25 cellular contexts compared by ENCODE assay signal in genomic region chr14:73250781-73251500, GRCh38. TPM values are rescaled to one million over a fixed set of nuclear protein-coding genes. Genes with fewer than 3 reads are reported as not detected.
DNase-seq lines count a peak whose midpoint lies in the region; ATAC-seq, FAIRE-seq and TF ChIP-seq lines count a peak whose summit lies in the region.
"Had no signal": no experiment of that assay in that cellular context is flagged by ENCODE, and none has a peak within 500 bp of the region (broad histone marks: within the 10 kb centered on the region; RNA-seq: fewer than 3 reads in every experiment).

No MANE protein-coding gene starts in this region.

- H4K20me1 ChIP-seq in BLaER1 treated with 17β-estradiol and CSF1 and Interleukin-3, amounts not matched to agents 10 nM and 100 nM, result peaks cover 0 to 14% (median 0%) of the 10 kb centered on the region in 11 experiments; a peak in 4 of 22 replicates

- peaks cover 0 to 2% (median 0%) of the 10 kb centered on the region in 5 donors for H3K36me3 Mint-ChIP-seq in naive thymus-derived CD4-positive, alpha-beta T cell
- H3K36me3 Mint-ChIP-seq: activated CD4-positive, alpha-beta memory T cell treated with anti-CD3 and anti-CD28 coated beads for 36 hours; activated naive CD4-positive, alpha-beta T cell treated with anti-CD3 and anti-CD28 coated beads, Interleukin-2, amount 10 ng/mL, durations not matched to agents 7 days and 5 days; brain had no signal

- TF ChIP-seq CTCF in kidney (IDR thresholded peaks at IDR 0.05; ENCODE audit: borderline replicate concordance, extremely low read depth, insufficient read depth), result no peak
- no peak for TF ChIP-seq CTCF in tibial artery (IDR thresholded peaks at IDR 0.05)

- CTCF ChIA-PET in naive thymus-derived CD4-positive, alpha-beta T cell (lab: Charles Lee), result no interaction called here

- ATAC-seq in naive thymus-derived CD4-positive, alpha-beta T cell, result no peak
- ATAC-seq in HG03175 (IDR thresholded peaks at IDR 0.05; ENCODE audit: unreplicated experiment), result no peak
- ATAC-seq: esophagus mucosa; heart left ventricle; stimulated activated naive B cell treated with anti-CD40 and anti-IgM and Interleukin-4, amounts not matched to agents 10 μg/mL and 1 μg/mL and 100 μg/mL, for 72 hours had no signal

- H3K27me3 Mint-ChIP-seq in naive thymus-derived CD4-positive, alpha-beta T cell, result peaks cover 3 to 12% (median 5%) of the 10 kb centered on the region in 5 donors

- peak overlapping the region in 10 of 11 experiments; percentile 73 to 98 (median 92); a peak in 19 of 22 replicates for H3K4me2 ChIP-seq in BLaER1 treated with 17β-estradiol and CSF1 and Interleukin-3, amounts not matched to agents 10 nM and 100 nM
- H3K4me2 ChIP-seq: PC-9 had no signal

- no peak overlapping the region for H3K27ac ChIP-seq in BLaER1 treated with 17β-estradiol and CSF1 and Interleukin-3, amounts not matched to agents 10 nM and 100 nM
- H3K27ac ChIP-seq in kidney (ENCODE audit: low read depth in 2 of 2, low read length in 2 of 2) (no peak overlapping the region), tibial artery (no peak overlapping the region)
- no peak overlapping the region for H3K27ac ChIP-seq in naive thymus-derived CD4-positive, alpha-beta T cell (ENCODE audit: low read depth, low read length)
- H3K27ac ChIP-seq: adrenal gland, heart left ventricle, PC-9, upper lobe of left lung had no signal

- peaks cover 8 to 19% (median 16%) of the 10 kb centered on the region in 7 donors for H3K4me1 Mint-ChIP-seq in naive thymus-derived CD4-positive, alpha-beta T cell
- H3K4me1 Mint-ChIP-seq: brain, nephron had no signal

- DNase-seq in COLO668 (lab: John Stamatoyannopoulos, UW; ENCODE audit: unreplicated experiment), result peak; percentile 95
- DNase-seq in NCI-H2196 treated with DMSO at 0.1 percent for 48 hours (lab: John Stamatoyannopoulos, UW; ENCODE audit: unreplicated experiment), result peak; percentile 27
- DNase-seq in kidney, result peak; percentile 71
- DNase-seq in naive thymus-derived CD4-positive, alpha-beta T cell, result no peak
- DNase-seq in tibial artery, result no peak
- DNase-seq: activated CD4-positive, alpha-beta memory T cell treated with anti-CD3 and anti-CD28 coated beads for 36 hours; activated CD4-positive, CD25-positive, alpha-beta regulatory T cell treated with anti-CD3 and anti-CD28 coated beads, Interleukin-2, amount 50 U/mL, for 72 hours; activated naive CD4-positive, alpha-beta T cell treated with anti-CD3 and anti-CD28 coated beads, Interleukin-2, amount 10 ng/mL, durations not matched to agents 7 days and 5 days; adrenal gland; C1 segment of cervical spinal cord; Caco-2; dermis blood vessel endothelial cell; heart left ventricle; NCI-H1048; NCI-H2081; Right ventricle myocardium superior; stimulated activated naive B cell treated with anti-CD40 and anti-IgM and Interleukin-4, amounts not matched to agents 10 μg/mL and 1 μg/mL and 100 μg/mL, for 72 hours; T-helper 2 cell had no signal

- peaks cover 0 to 20% (median 17%) of the 10 kb centered on the region in 11 experiments; a peak in 20 of 22 replicates for H3K27me3 ChIP-seq in BLaER1 treated with 17β-estradiol and CSF1 and Interleukin-3, amounts not matched to agents 10 nM and 100 nM
- H3K27me3 ChIP-seq in naive thymus-derived CD4-positive, alpha-beta T cell (ENCODE audit: control insufficient read depth in 2 of 2, insufficient read depth in 2 of 2, low read length in 2 of 2), result no peaks in the 10 kb centered on the region
- peaks cover 0 to under 1% of the 10 kb centered on the region in 2 donors for H3K27me3 ChIP-seq in tibial artery
- H3K27me3 ChIP-seq: adrenal gland, upper lobe of left lung had no signal

- peaks cover 0 to 2% (median 0%) of the 10 kb centered on the region in 11 donors for H3K9me3 Mint-ChIP-seq in naive thymus-derived CD4-positive, alpha-beta T cell
- H3K9me3 Mint-ChIP-seq: activated CD4-positive, alpha-beta memory T cell treated with anti-CD3 and anti-CD28 coated beads for 36 hours; brain; nephron had no signal

- no peaks in the 10 kb centered on the region for H3K36me3 ChIP-seq in BLaER1 treated with 17β-estradiol and CSF1 and Interleukin-3, amounts not matched to agents 10 nM and 100 nM
- H3K36me3 ChIP-seq in kidney (ENCODE audit: control insufficient read depth in 1 of 2, insufficient read depth in 2 of 2, low read length in 2 of 2) (peaks cover 0 to 3% of the 10 kb centered on the region in 2 donors), tibial artery (peaks cover 0 to 28% (median 0%) of the 10 kb centered on the region in 3 donors)
- no peaks in the 10 kb centered on the region for H3K36me3 ChIP-seq in naive thymus-derived CD4-positive, alpha-beta T cell (ENCODE audit: control insufficient read depth in 2 of 3, insufficient read depth in 3 of 3, low read length in 3 of 3)
- H3K36me3 ChIP-seq: adrenal gland, heart left ventricle, upper lobe of left lung had no signal

- 0 out of 22 replicates have a peak overlapping the region, but pooled peaks of 1 of the 11 experiments have one; percentile 31 for H3K9ac ChIP-seq in BLaER1 treated with 17β-estradiol and CSF1 and Interleukin-3, amounts not matched to agents 10 nM and 100 nM
- H3K9ac ChIP-seq in kidney (ENCODE audit: low read length in 2 of 2), result no peak overlapping the region

- intact Hi-C loops in kidney (cut with DNase I) (no loop called here), tibial artery (cut with DNase I; ENCODE audit: low total_unique reads) (no loop called here)
- intact Hi-C loops in naive thymus-derived CD4-positive, alpha-beta T cell (cut with micrococcal nuclease), result no loop called here

- no peak overlapping the region for H3K4me3 ChIP-seq in BLaER1 treated with 17β-estradiol and CSF1 and Interleukin-3, amounts not matched to agents 10 nM and 100 nM
- H3K4me3 ChIP-seq in kidney (ENCODE audit: low read length in 2 of 2), result no peak overlapping the region
- no peak overlapping the region for H3K4me3 ChIP-seq in naive thymus-derived CD4-positive, alpha-beta T cell (ENCODE audit: low read length)
- H3K4me3 ChIP-seq in tibial artery, result no peak overlapping the region
- H3K4me3 ChIP-seq: adrenal gland, heart left ventricle, PC-9, upper lobe of left lung had no signal

- POLR2A ChIA-PET in naive thymus-derived CD4-positive, alpha-beta T cell (lab: Charles Lee), result no interaction called here

- FAIRE-seq in kidney (lab: Jason Lieb, UNC), result no peak

- H3K4me3 Mint-ChIP-seq in naive thymus-derived CD4-positive, alpha-beta T cell, result no peak overlapping the region
- H3K4me3 Mint-ChIP-seq: activated CD4-positive, alpha-beta memory T cell treated with anti-CD3 and anti-CD28 coated beads for 36 hours; activated naive CD4-positive, alpha-beta T cell treated with anti-CD3 and anti-CD28 coated beads, Interleukin-2, amount 10 ng/mL, durations not matched to agents 7 days and 5 days; brain; nephron; stimulated activated naive B cell treated with anti-CD40 and anti-IgM and Interleukin-4, amounts not matched to agents 10 μg/mL and 1 μg/mL and 100 μg/mL, for 72 hours had no signal

- H3K27ac Mint-ChIP-seq in naive thymus-derived CD4-positive, alpha-beta T cell, result no peak overlapping the region
- H3K27ac Mint-ChIP-seq: activated CD4-positive, alpha-beta memory T cell treated with anti-CD3 and anti-CD28 coated beads for 36 hours; activated naive CD4-positive, alpha-beta T cell treated with anti-CD3 and anti-CD28 coated beads, Interleukin-2, amount 10 ng/mL, durations not matched to agents 7 days and 5 days; brain; nephron had no signal

- H3K9me3 ChIP-seq in BLaER1 treated with 17β-estradiol and CSF1 and Interleukin-3, amounts not matched to agents 10 nM and 100 nM (replicated peaks in 1 of 11), result no peaks in the 10 kb centered on the region
- H3K9me3 ChIP-seq in kidney (ENCODE audit: control insufficient read depth in 1 of 2, low read length in 2 of 2) (no peaks in the 10 kb centered on the region), tibial artery (no peaks in the 10 kb centered on the region)
- H3K9me3 ChIP-seq in naive thymus-derived CD4-positive, alpha-beta T cell (ENCODE audit: control insufficient read depth in 2 of 3, low read length in 3 of 3), result no peaks in the 10 kb centered on the region
- H3K9me3 ChIP-seq: adrenal gland, Caco-2, heart left ventricle, upper lobe of left lung had no signal

- peaks cover 49 to 67% (median 60%) of the 10 kb centered on the region in 10 experiments for H3K4me1 ChIP-seq in BLaER1 treated with 17β-estradiol and CSF1 and Interleukin-3, amounts not matched to agents 10 nM and 100 nM
- peaks cover 3 to 4% of the 10 kb centered on the region in 2 donors for H3K4me1 ChIP-seq in kidney (ENCODE audit: control insufficient read depth in 1 of 2, insufficient read depth in 1 of 2, low read depth in 1 of 2, low read length in 2 of 2)
- peaks cover 0 to 4% of the 10 kb centered on the region in 2 donors for H3K4me1 ChIP-seq in naive thymus-derived CD4-positive, alpha-beta T cell (ENCODE audit: control insufficient read depth in 2 of 2, insufficient read depth in 2 of 2, low read length in 2 of 2)
- peaks cover 0 to 4% (median under 1%) of the 10 kb centered on the region in 4 donors for H3K4me1 ChIP-seq in tibial artery
- H3K4me1 ChIP-seq: Caco-2 had no signal

RNA-seq across cellular contexts. Expression of gene PAPLN, which starts 13.6 kb away (rescaled TPM):
- 132 TPM for total RNA-seq in kidney
- 19.1 TPM for polyA plus RNA-seq in kidney (ENCODE audit: insufficient read depth, low read depth, low replicate concordance)
- total RNA-seq in naive thymus-derived CD4-positive, alpha-beta T cell, result 1 to 10 TPM in 2 of 5 experiments, under 1 TPM in 3; 0.08 to 1.4 (median 0.41) TPM
- under 1 TPM; 0.44 to 0.48 TPM for polyA plus RNA-seq in naive thymus-derived CD4-positive, alpha-beta T cell
- total RNA-seq: PC-9 had no signal

Comparison
In these comparisons a context has a peak if more than half of its experiments do, and no peak if none do; other contexts are left out.
1. DNase-seq: peak in COLO668 (single experiment), NCI-H2196 treated with DMSO at 0.1 percent for 48 hours (single experiment) and kidney (single experiment); none in naive thymus-derived CD4-positive, alpha-beta T cell (0 of 9) and tibial artery (0 of 2).
2. RNA of gene PAPLN, which starts 13.6 kb away (total RNA-seq): 132 TPM in kidney (single experiment); 0.08 to 1.4 TPM in naive thymus-derived CD4-positive, alpha-beta T cell; every median in the first group is over 10 times any median in the second.